ENCODE assay signal across 22 cellular contexts in genomic region chr12:91810531-91810930, GRCh38.
"Had no signal": no experiment of that assay in that cellular context is flagged by ENCODE, and none has a peak within 500 bp of the region (broad histone marks: within the 10 kb centered on the region; RNA-seq: fewer than 3 reads in every experiment).

No MANE protein-coding gene starts in this region.

- H3K4me3 ChIP-seq: breast epithelium had no signal

- H3K4me1 ChIP-seq: breast epithelium had no signal

- H3K27me3 ChIP-seq: breast epithelium had no signal

- H3K27ac Mint-ChIP-seq: activated CD8-positive, alpha-beta T cell treated with anti-CD3 and anti-CD28 coated beads, Interleukin-2, amount 10 ng/mL, durations not matched to agents 7 days and 5 days; activated naive CD4-positive, alpha-beta T cell treated with anti-CD3 and anti-CD28 coated beads, Interleukin-2, amount 10 ng/mL, durations not matched to agents 7 days and 5 days; activated T-cell treated with anti-CD3 and anti-CD28 coated beads, Interleukin-2, amount 50 U/mL, for 24 hours; T-helper 17 cell; WTC11 had no signal

- DNase-seq: activated CD4-positive, alpha-beta T cell treated with anti-CD3 and anti-CD28 coated beads for 48 hours; activated CD4-positive, alpha-beta T cell treated with anti-CD3 and anti-CD28 coated beads, Interleukin-2, amount 50 U/mL, for 4 hours; activated CD4-positive, CD25-positive, alpha-beta regulatory T cell treated with anti-CD3 and anti-CD28 coated beads, Interleukin-2, amount 50 U/mL, for 72 hours; activated CD8-positive, alpha-beta memory T cell treated with anti-CD3 and anti-CD28 coated beads, Interleukin-2, amount 50 U/mL, for 48 hours; activated CD8-positive, alpha-beta T cell treated with anti-CD3 and anti-CD28 coated beads, Interleukin-2, amount 10 ng/mL, durations not matched to agents 7 days and 5 days; activated effector memory CD4-positive, alpha-beta T cell treated with anti-CD3 and anti-CD28 coated beads, Interleukin-2, amount 50 U/mL, for 16 hours; activated naive CD4-positive, alpha-beta T cell treated with anti-CD3 and anti-CD28 coated beads, Interleukin-2, amount 10 ng/mL, durations not matched to agents 7 days and 5 days; activated T-cell treated with anti-CD3 and anti-CD28 coated beads, Interleukin-2, amount 50 U/mL, for 24 hours; aorta; caudate nucleus; NCI-H1048; NCI-H146; NCI-H187 treated with DMSO at 0.1 percent for 48 hours; NCI-H2081 treated with DMSO at 0.1 percent for 48 hours; NCI-H446; NCI-H524; PC-3; SHP77 treated with DMSO at 0.1 percent for 48 hours; T-helper 17 cell; T-helper 9 cell had no signal

- H3K4me3 Mint-ChIP-seq: activated CD8-positive, alpha-beta T cell treated with anti-CD3 and anti-CD28 coated beads, Interleukin-2, amount 10 ng/mL, durations not matched to agents 7 days and 5 days; activated naive CD4-positive, alpha-beta T cell treated with anti-CD3 and anti-CD28 coated beads, Interleukin-2, amount 10 ng/mL, durations not matched to agents 7 days and 5 days; activated T-cell treated with anti-CD3 and anti-CD28 coated beads, Interleukin-2, amount 50 U/mL, for 24 hours; T-helper 17 cell; WTC11 had no signal

- H3K36me3 ChIP-seq: breast epithelium had no signal

- ATAC-seq: activated CD8-positive, alpha-beta T cell treated with anti-CD3 and anti-CD28 coated beads, Interleukin-2, amount 10 ng/mL, durations not matched to agents 7 days and 5 days; PC-3; T-helper 17 cell; WTC11 had no signal

- H3K27ac ChIP-seq: breast epithelium had no signal

- H3K27me3 Mint-ChIP-seq: activated naive CD4-positive, alpha-beta T cell treated with anti-CD3 and anti-CD28 coated beads, Interleukin-2, amount 10 ng/mL, durations not matched to agents 7 days and 5 days; activated T-cell treated with anti-CD3 and anti-CD28 coated beads, Interleukin-2, amount 50 U/mL, for 24 hours; T-helper 17 cell had no signal

- H3K4me1 Mint-ChIP-seq: WTC11 had no signal
